18 cellular contexts compared by ENCODE assay signal in the genomic region with DNA sequence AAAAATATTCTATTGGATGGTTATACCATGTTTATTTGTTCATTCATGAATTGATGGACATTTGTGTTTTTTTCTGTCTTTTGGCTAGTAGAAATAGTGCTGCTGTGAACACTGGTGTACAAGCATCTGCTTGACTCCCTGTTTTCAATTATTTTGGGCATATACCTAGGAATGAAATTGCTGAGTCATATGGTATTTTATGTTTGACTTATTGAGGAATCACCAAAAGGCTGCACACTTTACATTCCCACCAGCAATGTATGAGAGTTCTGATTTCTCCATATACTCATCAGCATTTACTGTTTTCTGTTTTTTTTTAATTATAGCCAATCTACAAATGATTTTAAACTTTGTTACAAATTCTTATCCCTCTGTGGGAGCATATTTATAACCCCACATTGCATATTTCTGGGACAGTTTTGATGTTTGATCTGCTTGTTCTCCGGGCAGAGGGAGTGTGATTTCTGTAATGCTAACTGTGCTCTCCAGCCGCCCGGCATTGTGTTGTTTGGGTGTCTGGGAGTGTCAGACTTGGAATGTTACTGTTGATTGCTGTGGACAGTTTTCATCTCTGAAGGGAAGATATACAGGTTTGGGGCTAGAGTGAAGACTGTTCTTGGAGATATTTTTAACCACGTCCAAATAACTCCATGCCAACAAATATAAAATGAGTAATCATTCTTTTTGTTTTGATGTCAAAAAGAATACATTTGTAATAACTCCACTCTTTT.
DNase-seq lines count a peak whose midpoint lies in the region; ATAC-seq and TF ChIP-seq lines count a peak whose summit lies in the region.
"Had no signal": no experiment of that assay in that cellular context is flagged by ENCODE, and none has a peak within 500 bp of the region (broad histone marks: within the 10 kb centered on the region; RNA-seq: fewer than 3 reads in every experiment).

No MANE protein-coding gene starts in this region.

- no peaks in the 10 kb centered on the region for H3K36me3 ChIP-seq in RWPE2 (ENCODE audit: low read depth)
- no peaks in the 10 kb centered on the region for H3K36me3 ChIP-seq in psoas muscle (ENCODE audit: insufficient read depth in 1 of 2, low read depth in 1 of 2)
- no peaks in the 10 kb centered on the region for H3K36me3 ChIP-seq in tibial artery
- H3K36me3 ChIP-seq: BLaER1, neural progenitor cell, sigmoid colon had no signal

- no peak overlapping the region for H3K4me3 ChIP-seq in RWPE2 (ENCODE audit: severe bottlenecking)
- no peak overlapping the region for H3K4me3 ChIP-seq in fibroblast of mammary gland (ENCODE audit: control insufficient read depth, low read depth, low read length)
- H3K4me3 ChIP-seq in psoas muscle = no peak overlapping the region
- no peak overlapping the region for H3K4me3 ChIP-seq in tibial artery
- H3K4me3 ChIP-seq: BLaER1, neural progenitor cell, sigmoid colon had no signal

- H3K27me3 ChIP-seq in RWPE2 (ENCODE audit: insufficient read depth, poor library complexity, severe bottlenecking) (no peaks in the 10 kb centered on the region), psoas muscle (ENCODE audit: insufficient read depth in 3 of 3, low read length in 2 of 3) (no peaks in the 10 kb centered on the region), tibial artery (no peaks in the 10 kb centered on the region)
- H3K27me3 ChIP-seq: BLaER1, neural progenitor cell, sigmoid colon had no signal

- DNase-seq in GM04503 (ENCODE audit: low read depth) = peak; percentile 20
- DNase-seq in RWPE2 (ENCODE audit: low spot score) = no peak
- DNase-seq in fibroblast of mammary gland (ENCODE audit: low read depth) = peak; percentile 56
- DNase-seq in psoas muscle = no peak
- no peak for DNase-seq in NCI-H69 (lab: John Stamatoyannopoulos, UW)
- DNase-seq in hepatic stellate cell (ENCODE audit: low spot score) = no peak
- no peak for DNase-seq in tibial artery
- DNase-seq: activated CD4-positive, alpha-beta T cell treated with anti-CD3 and anti-CD28 coated beads, Interleukin-2, amount 50 U/mL, for 4 hours; activated T-cell treated with anti-CD3 and anti-CD28 coated beads, Interleukin-2, amount 50 U/mL, for 48 hours; central memory CD4-positive, alpha-beta T cell; endodermal cell; sigmoid colon; stimulated activated CD4-positive, alpha-beta T cell treated with anti-CD3 and anti-CD28 coated beads, Interleukin-4, amount 100 ng/mL, for 1 hour; T-cell had no signal

- H3K4me1 ChIP-seq in RWPE2 (ENCODE audit: insufficient read depth, poor library complexity, severe bottlenecking) = peaks cover 19% of the 10 kb centered on the region
- peaks cover 14% of the 10 kb centered on the region for H3K4me1 ChIP-seq in psoas muscle
- H3K4me1 ChIP-seq in tibial artery = peaks cover 0 to 18% (median 4%) of the 10 kb centered on the region in 4 donors
- H3K4me1 ChIP-seq: BLaER1, neural progenitor cell had no signal

- ATAC-seq in RWPE2 (ENCODE audit: low read depth) (peak; percentile 40; the same call in 1 of the 3 replicates), psoas muscle (peak in 1 of 4 donors; percentile 19), HG03159 (IDR thresholded peaks at IDR 0.05; ENCODE audit: unreplicated experiment) (no peak)
- ATAC-seq: activated naive CD4-positive, alpha-beta T cell treated with anti-CD3 and anti-CD28 coated beads, Interleukin-2, amount 50 U/mL, for 72 hours; T-cell had no signal

- no peak for TF ChIP-seq CTCF in RWPE2 (IDR thresholded peaks at IDR 0.05; ENCODE audit: poor library complexity, severe bottlenecking)
- no peak for TF ChIP-seq CTCF in fibroblast of mammary gland (conservative IDR thresholded peaks at IDR 0.05; ENCODE audit: control insufficient read depth, insufficient read depth, low read depth, low read length)
- TF ChIP-seq CTCF in psoas muscle (IDR thresholded peaks at IDR 0.05) = no peak
- TF ChIP-seq CTCF in tibial artery (IDR thresholded peaks at IDR 0.05) = no peak

- H3K9me3 ChIP-seq in RWPE2 (ENCODE audit: severe bottlenecking) (no peaks in the 10 kb centered on the region), psoas muscle (no peaks in the 10 kb centered on the region), tibial artery (no peaks in the 10 kb centered on the region)
- H3K9me3 ChIP-seq: BLaER1, sigmoid colon had no signal

- 50 to 74% (median 51%) methylated on average over 4 of the region's 4 CpGs for WGBS in psoas muscle, 3 donors

- intact Hi-C loops in psoas muscle (cut with DNase I) = no loop called here
- intact Hi-C loops in tibial artery (cut with DNase I; ENCODE audit: low total_unique reads) = no loop called here

- no peak overlapping the region for H3K27ac ChIP-seq in RWPE2 (ENCODE audit: poor library complexity, severe bottlenecking)
- H3K27ac ChIP-seq in psoas muscle = peak overlapping the region; percentile 43
- no peak overlapping the region for H3K27ac ChIP-seq in tibial artery
- H3K27ac ChIP-seq: BLaER1, neural progenitor cell had no signal

Comparison
In these comparisons a context has a peak if more than half of its experiments do, and no peak if none do; other contexts are left out.
1. DNase-seq: peak in GM04503 (single experiment) and fibroblast of mammary gland (single experiment); none in RWPE2 (single experiment), psoas muscle (0 of 2), NCI-H69 (single experiment), hepatic stellate cell (single experiment) and tibial artery (0 of 2).